ENCODE assay signal across 19 cellular contexts in genomic region chr16:54538241-54538640, GRCh38.
DNase-seq lines count a peak whose midpoint lies in the region; ATAC-seq and TF ChIP-seq lines count a peak whose summit lies in the region.
"Had no signal": no experiment of that assay in that cellular context is flagged by ENCODE, and none has a peak within 500 bp of the region (broad histone marks: within the 10 kb centered on the region; RNA-seq: fewer than 3 reads in every experiment).

No MANE protein-coding gene starts in this region.

- TF ChIP-seq CTCF in astrocyte of the spinal cord (IDR thresholded peaks at IDR 0.05; ENCODE audit: low read depth, low read length) (peak; percentile 21), nephron (IDR thresholded peaks at IDR 0.05; ENCODE audit: unreplicated experiment in 3 of 3) (peak in 2 of 3 experiments; percentile 9 to 25), heart right ventricle (IDR thresholded peaks at IDR 0.05) (peak in 3 of 9 donors; percentile 7 to 21 (median 14))

- H3K4me1 ChIP-seq in heart right ventricle: no peaks in the 10 kb centered on the region

- peaks cover 72% of the 10 kb centered on the region for H3K27me3 Mint-ChIP-seq in nephron (ENCODE audit: low read depth)
- H3K27me3 Mint-ChIP-seq: activated naive CD4-positive, alpha-beta T cell treated with anti-CD3 and anti-CD28 coated beads, Interleukin-2, amount 50 U/mL, for 24 hours; memory B cell had no signal

- H3K9me3 ChIP-seq in heart right ventricle: peaks cover 0 to 4% (median 0%) of the 10 kb centered on the region in 11 donors
- H3K9me3 ChIP-seq: thoracic aorta had no signal

- H3K36me3 ChIP-seq in heart right ventricle: no peaks in the 10 kb centered on the region
- H3K36me3 ChIP-seq: BLaER1, thoracic aorta had no signal

- in situ Hi-C loops in astrocyte of the spinal cord (cut with HindIII; ENCODE audit: low sequenced_read_pairs): no loop called here

- H3K4me3 ChIP-seq in astrocyte of the spinal cord (ENCODE audit: low read depth, low read length): no peak overlapping the region
- H3K4me3 ChIP-seq in heart right ventricle: no peak overlapping the region
- H3K4me3 ChIP-seq: BLaER1, thoracic aorta had no signal

- H3K27ac ChIP-seq in heart right ventricle: no peak overlapping the region
- H3K27ac ChIP-seq: BLaER1, thoracic aorta had no signal

- intact Hi-C loops in heart right ventricle (cut with DNase I): no loop called here

- no peak overlapping the region for H3K4me3 Mint-ChIP-seq in nephron
- H3K4me3 Mint-ChIP-seq: activated naive CD4-positive, alpha-beta T cell treated with anti-CD3 and anti-CD28 coated beads, Interleukin-2, amount 50 U/mL, for 24 hours; memory B cell had no signal

- H3K9me3 Mint-ChIP-seq in nephron: peaks cover 2% of the 10 kb centered on the region
- H3K9me3 Mint-ChIP-seq: activated naive CD4-positive, alpha-beta T cell treated with anti-CD3 and anti-CD28 coated beads, Interleukin-2, amount 50 U/mL, for 24 hours; memory B cell had no signal

- ATAC-seq in GM18502 (IDR thresholded peaks at IDR 0.05; ENCODE audit: poor library complexity, unreplicated experiment): no peak
- no peak for ATAC-seq in heart right ventricle
- ATAC-seq: sciatic nerve had no signal

- no peak overlapping the region for H3K27ac Mint-ChIP-seq in nephron
- H3K27ac Mint-ChIP-seq: activated naive CD4-positive, alpha-beta T cell treated with anti-CD3 and anti-CD28 coated beads, Interleukin-2, amount 50 U/mL, for 24 hours; memory B cell had no signal

- 49 to 50% methylated on average over 2 of the region's 2 CpGs for WGBS in heart right ventricle, 2 donors

- DNase-seq in AG20443 (ENCODE audit: low spot score) (peak; percentile 50), NCI-H1417 (lab: John Stamatoyannopoulos, UW) (peak in 2 of 3 experiments; percentile 55 to 79), astrocyte of the spinal cord (ENCODE audit: low read depth, low spot score) (no peak), NCI-H187 (lab: John Stamatoyannopoulos, UW) (no peak), heart right ventricle (no peak)
- no peak for DNase-seq in stimulated activated CD4-positive, alpha-beta T cell treated with anti-CD3 and anti-CD28 coated beads, Interleukin-2, amount 100 ng/mL, for 48 hours
- DNase-seq: activated CD4-positive, alpha-beta T cell treated with anti-CD3 and anti-CD28 coated beads for 4 hours; central memory CD4-positive, alpha-beta T cell; DMS79; glutamatergic neuron; NCI-H524 treated with DMSO at 0.1 percent for 48 hours; stimulated activated CD4-positive, alpha-beta T cell treated with anti-CD3 and anti-CD28 coated beads, Interleukin-4, amount 100 ng/mL, for 24 hours had no signal

- H3K36me3 Mint-ChIP-seq in nephron (ENCODE audit: low read depth): no peaks in the 10 kb centered on the region
- H3K36me3 Mint-ChIP-seq: activated naive CD4-positive, alpha-beta T cell treated with anti-CD3 and anti-CD28 coated beads, Interleukin-2, amount 50 U/mL, for 24 hours; memory B cell had no signal

- H3K27me3 ChIP-seq in heart right ventricle: peaks cover 0 to 7% (median 0%) of the 10 kb centered on the region in 7 donors
- H3K27me3 ChIP-seq: BLaER1 had no signal

- H3K4me1 Mint-ChIP-seq in nephron: no peaks in the 10 kb centered on the region
- H3K4me1 Mint-ChIP-seq: activated naive CD4-positive, alpha-beta T cell treated with anti-CD3 and anti-CD28 coated beads, Interleukin-2, amount 50 U/mL, for 24 hours; memory B cell had no signal

Comparison
In these comparisons a context has a peak if more than half of its experiments do, and no peak if none do; other contexts are left out.
1. DNase-seq: peak in AG20443 (single experiment) and NCI-H1417 (2 of 3); none in astrocyte of the spinal cord (single experiment), NCI-H187 (0 of 2), heart right ventricle (0 of 2) and stimulated activated CD4-positive, alpha-beta T cell treated with anti-CD3 and anti-CD28 coated beads, Interleukin-2, amount 100 ng/mL, for 48 hours (0 of 2).